Comparison of ENCODE assay signal across 1 cellular context in the genomic region with DNA sequence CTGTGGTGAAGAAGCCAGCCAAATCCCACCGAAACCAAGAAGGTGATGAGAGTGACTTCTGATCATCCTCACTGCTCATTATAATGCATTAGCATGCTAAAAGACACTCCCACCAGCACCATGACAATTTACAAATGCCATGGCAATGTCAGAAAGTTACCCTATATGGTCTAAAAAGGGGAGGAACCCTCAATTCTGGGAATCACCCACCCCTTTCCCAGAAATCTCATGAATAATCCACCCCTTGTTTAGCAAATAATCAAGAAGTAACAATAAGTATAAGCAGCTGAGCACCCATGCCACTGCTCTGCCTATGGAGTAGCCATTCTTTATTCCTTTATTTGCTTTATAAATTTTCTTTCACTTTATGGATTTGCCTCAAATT.
TF ChIP-seq lines count a peak whose summit lies in the region.
"Not testable (repeated sequence)": the region's sequence is repeated elsewhere in the genome, so short reads cannot be mapped to it uniquely, and the experiment has no call there.

No MANE protein-coding gene starts in this region.

TF ChIP-seq in K562, 482 proteins besides CTCF, POLR2A, EP300 and RAD21:
- TF ChIP-seq STAT5A (IDR thresholded peaks at IDR 0.05; ENCODE audit: borderline replicate concordance, low read length) (peak; percentile 96), DACH1 (IDR thresholded peaks at IDR 0.05; ENCODE audit: partially characterized antibody) (peak; percentile 30), FOXK2 (conservative IDR thresholded peaks at IDR 0.05 in 1 of 2, IDR thresholded peaks at IDR 0.05 in 1 of 2; ENCODE audit: low read depth in 2 of 2) (peak; percentile 47 to 57; a peak in 2 of 4 replicates), TEAD4 (IDR thresholded peaks at IDR 0.05; ENCODE audit: low read length) (0 out of 2 replicates have a peak, but pooled peaks have one; percentile 4), SRF (CRISPR knock-in tag; IDR thresholded peaks at IDR 0.05) (peak; percentile 84 to 98), RFX1 (IDR thresholded peaks at IDR 0.05) (peak; percentile 88), ELF1 (tag; IDR thresholded peaks at IDR 0.05) (peak; percentile 26; the same call in 1 of the 2 replicates), SIX5 (IDR thresholded peaks at IDR 0.05; ENCODE audit: borderline replicate concordance in 1 of 2, insufficient read depth in 1 of 2, low read depth in 1 of 2, low read length in 2 of 2) (peak in 1 of 2 experiments; percentile 14; a peak in 1 of 4 replicates), BACH1 (tag; IDR thresholded peaks at IDR 0.05) (0 out of 2 replicates have a peak, but pooled peaks have one; percentile 9), ZNF507 (tag; conservative IDR thresholded peaks at IDR 0.05) (peak; percentile 68), EGR1 (conservative IDR thresholded peaks at IDR 0.05) (peak; percentile 85), MEIS2 (IDR thresholded peaks at IDR 0.05; ENCODE audit: partially characterized antibody) (peak; percentile 76), MYNN (IDR thresholded peaks at IDR 0.05) (0 out of 2 replicates have a peak, but pooled peaks have one; percentile 33)
- not testable (repeated sequence) for TF ChIP-seq TEAD4 (CRISPR knock-in tag; IDR thresholded peaks at IDR 0.05; ENCODE audit: borderline replicate concordance); MYNN (CRISPR knock-in tag; IDR thresholded peaks at IDR 0.05)
- TF ChIP-seq, protein P1, sequence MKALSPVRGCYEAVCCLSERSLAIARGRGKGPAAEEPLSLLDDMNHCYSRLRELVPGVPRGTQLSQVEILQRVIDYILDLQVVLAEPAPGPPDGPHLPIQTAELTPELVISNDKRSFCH (CRISPR knock-in tag; IDR thresholded peaks at IDR 0.05): not testable (repeated sequence)
- TF ChIP-seq, protein P1 (tag; IDR thresholded peaks at IDR 0.05): peak; percentile 16; the same call in 1 of the 2 replicates
- TF ChIP-seq, protein P2, sequence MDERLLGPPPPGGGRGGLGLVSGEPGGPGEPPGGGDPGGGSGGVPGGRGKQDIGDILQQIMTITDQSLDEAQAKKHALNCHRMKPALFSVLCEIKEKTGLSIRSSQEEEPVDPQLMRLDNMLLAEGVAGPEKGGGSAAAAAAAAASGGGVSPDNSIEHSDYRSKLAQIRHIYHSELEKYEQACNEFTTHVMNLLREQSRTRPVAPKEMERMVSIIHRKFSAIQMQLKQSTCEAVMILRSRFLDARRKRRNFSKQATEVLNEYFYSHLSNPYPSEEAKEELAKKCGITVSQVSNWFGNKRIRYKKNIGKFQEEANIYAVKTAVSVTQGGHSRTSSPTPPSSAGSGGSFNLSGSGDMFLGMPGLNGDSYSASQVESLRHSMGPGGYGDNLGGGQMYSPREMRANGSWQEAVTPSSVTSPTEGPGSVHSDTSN (CRISPR knock-in tag; IDR thresholded peaks at IDR 0.05; ENCODE audit: low read depth): not testable (repeated sequence)
- TF ChIP-seq, protein P2 (tag; conservative IDR thresholded peaks at IDR 0.05; ENCODE audit: low read depth): peak; percentile 47; the same call in 1 of the 2 replicates
- TF ChIP-seq, protein P3, sequence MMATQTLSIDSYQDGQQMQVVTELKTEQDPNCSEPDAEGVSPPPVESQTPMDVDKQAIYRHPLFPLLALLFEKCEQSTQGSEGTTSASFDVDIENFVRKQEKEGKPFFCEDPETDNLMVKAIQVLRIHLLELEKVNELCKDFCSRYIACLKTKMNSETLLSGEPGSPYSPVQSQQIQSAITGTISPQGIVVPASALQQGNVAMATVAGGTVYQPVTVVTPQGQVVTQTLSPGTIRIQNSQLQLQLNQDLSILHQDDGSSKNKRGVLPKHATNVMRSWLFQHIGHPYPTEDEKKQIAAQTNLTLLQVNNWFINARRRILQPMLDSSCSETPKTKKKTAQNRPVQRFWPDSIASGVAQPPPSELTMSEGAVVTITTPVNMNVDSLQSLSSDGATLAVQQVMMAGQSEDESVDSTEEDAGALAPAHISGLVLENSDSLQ (IDR thresholded peaks at IDR 0.05): peak; percentile 80
